In the genomic region with DNA sequence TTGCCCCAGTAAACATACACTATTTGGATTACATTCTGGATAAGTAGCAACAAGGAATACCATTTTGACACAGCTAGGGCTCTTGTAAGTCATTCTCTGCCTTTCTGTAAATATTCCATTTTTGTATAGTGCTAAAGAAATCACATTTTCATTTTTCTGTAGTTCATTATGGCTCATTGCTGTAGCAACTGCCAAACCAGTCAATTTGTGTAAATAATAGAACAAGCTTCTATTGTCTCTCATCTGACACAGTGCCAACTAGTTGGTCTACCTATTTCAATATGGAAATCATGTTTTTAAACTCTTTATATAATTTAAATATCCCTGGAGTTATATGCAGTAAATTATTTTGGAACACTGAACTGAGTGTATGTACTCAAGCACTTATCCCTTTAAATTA, we compare ENCODE assay signal across 18 cellular contexts.
"Had no signal": no experiment of that assay in that cellular context is flagged by ENCODE, and none has a peak within 500 bp of the region (broad histone marks: within the 10 kb centered on the region; RNA-seq: fewer than 3 reads in every experiment).

No MANE protein-coding gene starts in this region.

- H3K9me3 ChIP-seq: body of pancreas, colonic mucosa, esophagus squamous epithelium, mucosa of descending colon, pancreas, thoracic aorta had no signal

- H3K27me3 ChIP-seq: body of pancreas, colonic mucosa, esophagus squamous epithelium, hepatocyte, pancreas had no signal

- ATAC-seq: body of pancreas; left lobe of liver; mucosa of descending colon; naive thymus-derived CD4-positive, alpha-beta T cell; pancreas; stimulated activated effector memory CD8-positive, alpha-beta T cell treated with anti-CD3 and anti-CD28 coated beads, Interleukin-12 subunit alpha, Interleukin-12 subunit beta, amount 100 ng/mL, for 72 hours had no signal

- H3K4me3 ChIP-seq: body of pancreas, colonic mucosa, esophagus squamous epithelium, hepatocyte, mucosa of descending colon, pancreas, thoracic aorta had no signal

- DNase-seq: activated CD4-positive, alpha-beta T cell treated with anti-CD3 and anti-CD28 coated beads, Interleukin-2, amount 10 ng/mL, durations not matched to agents 7 days and 5 days; activated CD4-positive, CD25-positive, alpha-beta regulatory T cell; activated CD8-positive, alpha-beta memory T cell treated with anti-CD3 and anti-CD28 coated beads for 24 hours; activated gamma-delta T cell treated with Interleukin-2 at 50 U/mL for 16 hours; amygdala; body of pancreas; central memory CD4-positive, alpha-beta T cell; colonic mucosa; effector CD8-positive, alpha-beta T cell; esophagus squamous epithelium; mucosa of descending colon; naive thymus-derived CD4-positive, alpha-beta T cell; pancreas; stimulated activated CD4-positive, alpha-beta T cell treated with anti-CD3 and anti-CD28 coated beads, Interleukin-2, amount 100 ng/mL, for 24 hours had no signal

- H3K4me1 ChIP-seq: body of pancreas, colonic mucosa, esophagus squamous epithelium had no signal

- H3K27ac ChIP-seq: body of pancreas, colonic mucosa, esophagus squamous epithelium, hepatocyte, pancreas, thoracic aorta had no signal

- H3K36me3 ChIP-seq: colonic mucosa, esophagus squamous epithelium, pancreas, thoracic aorta had no signal
